Comparison of ENCODE assay signal across 19 cellular contexts in the genomic region with DNA sequence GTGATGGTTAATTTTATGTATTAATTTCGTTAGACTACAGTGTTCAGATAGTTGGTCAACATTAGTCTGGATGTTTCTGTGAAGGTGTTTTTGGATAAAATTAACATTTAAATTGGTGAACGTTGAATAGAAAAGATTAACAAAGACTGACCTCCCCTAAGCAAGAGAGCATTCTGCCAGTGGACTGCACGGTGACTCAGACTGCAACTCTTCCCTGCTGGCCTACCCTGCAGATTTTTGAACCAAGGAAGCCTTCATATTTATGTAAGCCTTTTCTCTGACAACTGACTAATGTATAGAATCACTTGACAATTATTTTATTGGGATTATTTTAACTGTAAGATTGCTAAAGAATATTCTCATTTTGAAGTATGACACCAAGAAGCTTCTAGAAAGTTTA.
"Had no signal": no experiment of that assay in that cellular context is flagged by ENCODE, and none has a peak within 500 bp of the region (broad histone marks: within the 10 kb centered on the region; RNA-seq: fewer than 3 reads in every experiment).

No MANE protein-coding gene starts in this region.

- H3K9me3 Mint-ChIP-seq: activated naive CD4-positive, alpha-beta T cell treated with anti-CD3 and anti-CD28 coated beads, Interleukin-2, amount 50 U/mL, for 24 hours; central memory CD8-positive, alpha-beta T cell; stimulated activated naive B cell treated with anti-CD40 and anti-IgM and Interleukin-4, amounts not matched to agents 10 μg/mL and 1 μg/mL and 100 μg/mL, for 72 hours had no signal

- H3K9me3 ChIP-seq: ascending aorta, colonic mucosa, gastrocnemius medialis, left ventricle myocardium inferior, ovary, sigmoid colon, thyroid gland had no signal

- H3K4me3 Mint-ChIP-seq: activated naive CD4-positive, alpha-beta T cell treated with anti-CD3 and anti-CD28 coated beads, Interleukin-2, amount 50 U/mL, for 24 hours; central memory CD8-positive, alpha-beta T cell; T-helper 17 cell had no signal

- H3K27ac ChIP-seq: ascending aorta, colonic mucosa, gastrocnemius medialis, left ventricle myocardium inferior, ovary, thyroid gland, WERI-Rb-1 had no signal

- H3K36me3 Mint-ChIP-seq: activated naive CD4-positive, alpha-beta T cell treated with anti-CD3 and anti-CD28 coated beads, Interleukin-2, amount 50 U/mL, for 24 hours; stimulated activated naive B cell treated with anti-CD40 and anti-IgM and Interleukin-4, amounts not matched to agents 10 μg/mL and 1 μg/mL and 100 μg/mL, for 72 hours had no signal

- H3K4me1 ChIP-seq: ascending aorta, colonic mucosa, gastrocnemius medialis, left ventricle myocardium inferior had no signal

- H3K4me3 ChIP-seq: ascending aorta, colonic mucosa, gastrocnemius medialis, left ventricle myocardium inferior, ovary, sigmoid colon, thyroid gland had no signal

- ATAC-seq: gastrocnemius medialis, T-helper 17 cell had no signal

- H3K36me3 ChIP-seq: ascending aorta, colonic mucosa, gastrocnemius medialis, left ventricle myocardium inferior, ovary, sigmoid colon, thyroid gland, WERI-Rb-1 had no signal

- H3K27me3 Mint-ChIP-seq: activated naive CD4-positive, alpha-beta T cell treated with anti-CD3 and anti-CD28 coated beads, Interleukin-2, amount 50 U/mL, for 24 hours; central memory CD8-positive, alpha-beta T cell; stimulated activated naive B cell treated with anti-CD40 and anti-IgM and Interleukin-4, amounts not matched to agents 10 μg/mL and 1 μg/mL and 100 μg/mL, for 72 hours; T-helper 17 cell had no signal

- DNase-seq: activated CD4-positive, alpha-beta T cell treated with anti-CD3 and anti-CD28 coated beads, Interleukin-2, amount 50 U/mL, for 48 hours; activated gamma-delta T cell; colonic mucosa; erythroblast; gastrocnemius medialis; head of caudate nucleus; kidney; left ventricle myocardium inferior; mammary epithelial cell; ovary; sigmoid colon; stimulated activated CD4-positive, alpha-beta T cell treated with anti-CD3 and anti-CD28 coated beads, Interleukin-4, amount 100 ng/mL, for 4 hours; T-helper 17 cell; thyroid gland; WERI-Rb-1 had no signal

- H3K4me1 Mint-ChIP-seq: activated naive CD4-positive, alpha-beta T cell treated with anti-CD3 and anti-CD28 coated beads, Interleukin-2, amount 50 U/mL, for 24 hours; central memory CD8-positive, alpha-beta T cell; T-helper 17 cell had no signal

- H3K27ac Mint-ChIP-seq: activated naive CD4-positive, alpha-beta T cell treated with anti-CD3 and anti-CD28 coated beads, Interleukin-2, amount 50 U/mL, for 24 hours; T-helper 17 cell had no signal

- H3K27me3 ChIP-seq: ascending aorta, colonic mucosa, gastrocnemius medialis, ovary, sigmoid colon, thyroid gland had no signal
